Comparison of ENCODE assay signal across 9 cellular contexts in the genomic region with DNA sequence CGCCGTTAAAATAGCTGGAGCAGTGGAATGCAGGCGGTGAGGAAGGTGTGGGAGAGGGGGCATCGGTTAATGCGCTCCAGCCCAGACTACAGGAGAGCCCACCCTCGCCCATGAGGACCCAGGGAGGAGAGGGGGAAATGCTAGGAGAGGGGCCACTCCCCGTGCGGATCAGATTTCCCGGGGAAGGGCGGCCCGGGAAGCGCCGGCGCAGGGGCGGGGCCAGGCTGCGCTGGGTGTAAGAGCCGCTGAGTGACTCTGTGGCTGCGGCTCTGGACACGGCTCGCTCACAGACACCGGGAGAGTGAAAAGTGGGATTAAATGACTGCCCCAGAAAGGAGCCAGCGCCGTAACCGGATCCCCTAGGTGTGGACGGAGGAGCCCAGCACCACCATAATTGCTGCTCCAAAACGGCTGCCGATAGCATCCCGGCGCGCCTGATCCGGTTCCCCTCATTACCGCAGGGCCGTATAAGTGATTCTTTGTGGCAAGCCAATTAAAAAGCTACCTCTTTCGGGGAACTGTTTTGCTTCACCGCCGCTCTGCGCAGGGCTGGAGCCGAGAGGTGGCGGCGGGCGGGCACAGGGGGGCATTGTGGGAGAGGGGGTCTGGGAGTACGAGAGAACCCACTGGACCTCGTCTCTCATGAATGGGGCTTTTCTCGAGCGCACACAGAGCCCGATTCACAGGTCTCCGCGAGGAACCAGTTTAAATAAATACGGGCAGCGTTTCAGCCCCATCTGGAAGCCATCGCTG. TPM values are rescaled to one million over a fixed set of nuclear protein-coding genes. Genes with fewer than 3 reads are reported as not detected.
A peak's percentile ranks its signal among the peaks of the same experiment; 100 is the strongest.
DNase-seq lines count a peak whose midpoint lies in the region; ATAC-seq, FAIRE-seq and TF ChIP-seq lines count a peak whose summit lies in the region.
"Had no signal": no experiment of that assay in that cellular context is flagged by ENCODE, and none has a peak within 500 bp of the region (broad histone marks: within the 10 kb centered on the region; RNA-seq: fewer than 3 reads in every experiment).

No MANE protein-coding gene starts in this region.

- peak overlapping the region; percentile 95 for H3K4me2 ChIP-seq in hepatocyte

- H3K4me1 Mint-ChIP-seq in activated naive CD8-positive, alpha-beta T cell treated with anti-CD3 and anti-CD28 coated beads, Interleukin-2, amount 50 U/mL, for 24 hours = peaks cover 33% of the 10 kb centered on the region

- H3K4me1 ChIP-seq in hepatocyte (ENCODE audit: insufficient read depth) (peaks cover 29% of the 10 kb centered on the region), sigmoid colon (peaks cover 0 to 46% (median 43%) of the 10 kb centered on the region in 4 donors)

- TF ChIP-seq CTCF in hepatocyte (IDR thresholded peaks at IDR 0.05; ENCODE audit: poor library complexity) = no peak
- no peak for TF ChIP-seq CTCF in sigmoid colon (IDR thresholded peaks at IDR 0.05)

- FAIRE-seq in GM19239 (lab: Jason Lieb, UNC) = no peak
- FAIRE-seq in RCC 7860 (lab: Jason Lieb, UNC) = no peak

- peak overlapping the region; percentile 70 for H3K4me3 Mint-ChIP-seq in activated naive CD8-positive, alpha-beta T cell treated with anti-CD3 and anti-CD28 coated beads, Interleukin-2, amount 50 U/mL, for 24 hours

- no peaks in the 10 kb centered on the region for H3K36me3 ChIP-seq in hepatocyte (replicated peaks; ENCODE audit: insufficient read depth, low read depth)
- no peaks in the 10 kb centered on the region for H3K36me3 ChIP-seq in sigmoid colon

- H3K27ac ChIP-seq in hepatocyte (peak overlapping the region; percentile 28), sigmoid colon (peak overlapping the region in 2 of 4 donors; percentile 29 to 46)

- no peaks in the 10 kb centered on the region for H3K79me2 ChIP-seq in hepatocyte

- H3K9me3 ChIP-seq in hepatocyte (ENCODE audit: low read depth) (no peaks in the 10 kb centered on the region), sigmoid colon (no peaks in the 10 kb centered on the region)

- no peak for ATAC-seq in activated naive CD8-positive, alpha-beta T cell treated with anti-CD3 and anti-CD28 coated beads, Interleukin-2, amount 50 U/mL, for 24 hours
- ATAC-seq in GM21367 (IDR thresholded peaks at IDR 0.05; ENCODE audit: unreplicated experiment) = no peak

- peak overlapping the region; percentile 59 for H2AFZ ChIP-seq in hepatocyte

- DNase-seq in DMS79 treated with DMSO at 0.1 percent for 48 hours (lab: John Stamatoyannopoulos, UW) (peak; percentile 32), M059J (ENCODE audit: low read depth) (peak; percentile 39), hepatocyte (ENCODE audit: low spot score) (peak; percentile 76), sigmoid colon (no peak), GM19239 (ENCODE audit: insufficient read length, low spot score) (no peak), RCC 7860 (ENCODE audit: low spot score) (no peak)
- DNase-seq in activated naive CD8-positive, alpha-beta T cell treated with anti-CD3 and anti-CD28 coated beads, Interleukin-2, amount 50 U/mL, for 24 hours = no peak

- WGBS in hepatocyte (ENCODE audit: low lambda C conversion rate, missing lambda C conversion rate) = under 1% methylated on average over 47 of the region's 51 CpGs
- WGBS in sigmoid colon, 2 donors = 1% methylated on average over 51 of the region's 51 CpGs

- intact Hi-C loops in sigmoid colon (cut with DNase I) = no loop called here

- no peaks in the 10 kb centered on the region for H3K36me3 Mint-ChIP-seq in activated naive CD8-positive, alpha-beta T cell treated with anti-CD3 and anti-CD28 coated beads, Interleukin-2, amount 50 U/mL, for 24 hours (ENCODE audit: low read depth)

- peaks cover 92% of the 10 kb centered on the region for H3K27me3 Mint-ChIP-seq in activated naive CD8-positive, alpha-beta T cell treated with anti-CD3 and anti-CD28 coated beads, Interleukin-2, amount 50 U/mL, for 24 hours

- H3K27me3 ChIP-seq in hepatocyte (peaks cover 35% of the 10 kb centered on the region), sigmoid colon (peaks cover 29 to 90% (median 50%) of the 10 kb centered on the region in 3 donors)

- no peak for TF ChIP-seq POLR2A in sigmoid colon (IDR thresholded peaks at IDR 0.05)

- peak overlapping the region; percentile 37 for H3K4me3 ChIP-seq in hepatocyte
- peak overlapping the region; percentile 6 to 49 (median 46) for H3K4me3 ChIP-seq in sigmoid colon

- H3K27ac Mint-ChIP-seq in activated naive CD8-positive, alpha-beta T cell treated with anti-CD3 and anti-CD28 coated beads, Interleukin-2, amount 50 U/mL, for 24 hours = no peak overlapping the region

- no peaks in the 10 kb centered on the region for H3K9me3 Mint-ChIP-seq in activated naive CD8-positive, alpha-beta T cell treated with anti-CD3 and anti-CD28 coated beads, Interleukin-2, amount 50 U/mL, for 24 hours

- no peaks in the 10 kb centered on the region for H4K20me1 ChIP-seq in hepatocyte (ENCODE audit: insufficient read depth, poor library complexity, severe bottlenecking)

- no peak for TF ChIP-seq EP300 in sigmoid colon (IDR thresholded peaks at IDR 0.05)

- H3K9me2 ChIP-seq in hepatocyte (replicated peaks; ENCODE audit: insufficient read depth) = no peaks in the 10 kb centered on the region

RNA-seq across cellular contexts. Expression of a gene that starts 2.7 kb away (rescaled TPM):
- 0.25 TPM in 1 of 2 replicates, not detected in the other for total RNA-seq in M059J (2014; rRNA removed; shearing (Covaris generic))
- total RNA-seq in hepatocyte = 32.7 and 52.5 TPM in 2 replicates
- 43.8 and 57.9 TPM in 2 replicates for polyA plus RNA-seq in hepatocyte
- total RNA-seq in sigmoid colon = not detected
- under 1 TPM in 2 of 3 donors, not detected in 1; 0.17 to 0.60 TPM for polyA plus RNA-seq in sigmoid colon
- total RNA-seq: T-helper 1 cell treated with Interleukin-12 subunit alpha and Interleukin-12 subunit beta and Interleukin-4 antibody, amounts not matched to agents 30 ng/mL and 1 ng/mL, for 36 hours had no signal

RNA-seq across cellular contexts. Expression of a gene that starts 38.2 kb away (rescaled TPM):
- total RNA-seq in M059J (2014; rRNA removed; shearing (Covaris generic)) = 282 and 530 TPM in 2 replicates
- total RNA-seq in hepatocyte (113 and 124 TPM in 2 replicates), sigmoid colon (100 to 1,000 TPM in 2 of 4 donors, 10 to 100 TPM in 2; 46.2 to 122 (median 92.2) TPM)
- polyA plus RNA-seq in hepatocyte (98.1 and 101 TPM in 2 replicates), sigmoid colon (100 to 1,000 TPM; 145 to 199 (median 169) TPM)

Comparison
In these comparisons a context has a peak if more than half of its experiments do, and no peak if none do; other contexts are left out.
1. DNase-seq: peak in DMS79 treated with DMSO at 0.1 percent for 48 hours (single experiment), M059J (single experiment) and hepatocyte (single experiment); none in activated naive CD8-positive, alpha-beta T cell treated with anti-CD3 and anti-CD28 coated beads, Interleukin-2, amount 50 U/mL, for 24 hours (single experiment), sigmoid colon (single experiment), GM19239 (single experiment) and RCC 7860 (single experiment).
2. RNA of a gene that starts 2.7 kb away (total RNA-seq): 32.7 to 52.5 TPM in hepatocyte; 0.25 TPM in M059J and not detected in sigmoid colon; every median in the first group is over 10 times any median in the second.